Comparison of ENCODE assay signal across 8 cellular contexts in the genomic region with DNA sequence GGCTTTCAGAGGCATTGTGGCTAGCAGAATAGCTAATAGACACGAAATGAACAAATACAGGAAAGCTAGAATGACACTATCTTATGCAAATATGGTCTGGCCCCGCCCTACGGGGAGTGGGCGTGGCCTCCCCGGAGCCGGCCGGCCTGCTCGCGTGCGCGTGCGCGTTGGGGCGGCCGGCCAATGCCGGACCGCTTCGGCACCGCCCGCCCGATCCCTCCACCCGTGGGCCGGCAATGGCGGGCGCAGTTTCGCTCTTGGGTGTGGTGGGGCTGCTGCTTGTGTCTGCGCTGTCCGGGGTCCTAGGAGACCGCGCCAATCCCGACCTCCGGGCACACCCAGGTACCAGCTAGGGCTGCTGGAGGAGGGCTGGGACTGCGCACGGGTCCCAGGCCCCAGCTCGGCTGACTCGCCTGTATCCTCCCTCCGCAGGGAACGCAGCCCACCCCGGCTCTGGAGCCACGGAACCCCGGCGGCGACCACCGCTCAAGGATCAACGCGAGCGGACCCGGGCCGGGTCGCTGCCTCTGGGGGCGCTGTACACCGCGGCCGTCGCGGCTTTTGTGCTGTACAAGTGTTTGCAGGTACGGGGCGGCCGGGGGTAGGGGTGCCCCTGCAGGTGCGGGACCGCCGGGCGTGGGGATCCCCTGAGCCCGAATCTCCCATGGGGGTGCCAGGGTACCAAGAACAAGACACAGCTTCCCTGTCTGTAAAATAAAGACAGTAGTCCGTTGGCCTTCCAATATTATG. TPM values are rescaled to one million over a fixed set of nuclear protein-coding genes. Genes with fewer than 3 reads are reported as not detected.
DNase-seq lines count a peak whose midpoint lies in the region; ATAC-seq and TF ChIP-seq lines count a peak whose summit lies in the region.

A gene with protein sequence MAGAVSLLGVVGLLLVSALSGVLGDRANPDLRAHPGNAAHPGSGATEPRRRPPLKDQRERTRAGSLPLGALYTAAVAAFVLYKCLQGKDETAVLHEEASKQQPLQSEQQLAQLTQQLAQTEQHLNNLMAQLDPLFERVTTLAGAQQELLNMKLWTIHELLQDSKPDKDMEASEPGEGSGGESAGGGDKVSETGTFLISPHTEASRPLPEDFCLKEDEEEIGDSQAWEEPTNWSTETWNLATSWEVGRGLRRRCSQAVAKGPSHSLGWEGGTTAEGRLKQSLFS (plus strand): TSS at position 149 of the 750 bp plus-strand sequence. CDS start 88 bp downstream, at position 237.

- no peaks in the 10 kb centered on the region for H3K79me2 ChIP-seq in PC-9 (ENCODE audit: low read depth)

- H3K4ac ChIP-seq in IMR-90 (ENCODE audit: low read depth, low read length): peak within 1 kb of the TSS; percentile 92

- H3K79me1 ChIP-seq in IMR-90 (ENCODE audit: low read depth in 1 of 2, low read length in 2 of 2): peaks cover 19 to 43% of the 10 kb centered on the region in 2 experiments; a peak in 3 of 4 replicates

- H3K36me3 Mint-ChIP-seq in activated T-cell treated with anti-CD3 and anti-CD28 coated beads, Interleukin-2, amount 50 U/mL, for 24 hours (ENCODE audit: low read depth): peaks cover 47% of the 10 kb centered on the region

- POLR2A ChIA-PET in IMR-90 (lab: Charles Lee; ENCODE audit: unreplicated experiment): interaction anchor here (0.5 to 1.3 kb wide), 4 partner anchors 26 to 70 kb away, joined by 3 to 7 read pairs (median 6); no protein-coding TSS in a partner anchor
- POLR2A ChIA-PET in PC-9 (lab: Charles Lee; ENCODE audit: unreplicated experiment): interaction anchor here (0.5 to 1.9 kb wide), 4 partner anchors 74 to 1010 kb away, joined by 3 to 28 read pairs (median 8); a partner anchor contains a TSS

- H2BK15ac ChIP-seq in IMR-90 (ENCODE audit: low read depth, low read length): peak within 1 kb of the TSS; percentile 31; the same call in 2 of the 3 replicates

- peak within 1 kb of the TSS; percentile 87 for H2BK20ac ChIP-seq in IMR-90 (ENCODE audit: low read depth, low read length)

- intact Hi-C loops in IMR-90 (cut with micrococcal nuclease) (loop anchor here (1.0 to 10.0 kb wide), 5 partner anchors 34 to 174 kb away; a partner anchor contains a TSS), PC-9 (cut with micrococcal nuclease; ENCODE audit: unreplicated experiment) (loop anchor here (1.0 to 5.0 kb wide), 4 partner anchors 39 to 249 kb away; a partner anchor contains a TSS)

- peak within 1 kb of the TSS; percentile 90 for H2BK120ac ChIP-seq in IMR-90 (ENCODE audit: low read depth, low read length)

- peak within 1 kb of the TSS; percentile 57 for H2AK5ac ChIP-seq in IMR-90 (ENCODE audit: low read depth, low read length)

- peaks cover 7% of the 10 kb centered on the region for H3K4me1 ChIP-seq in IMR-90 (ENCODE audit: control insufficient read depth, insufficient read depth, low read length)
- peaks cover 19% of the 10 kb centered on the region for H3K4me1 ChIP-seq in PC-9 (replicated peaks; ENCODE audit: insufficient read depth)
- peaks cover 0 to 6% of the 10 kb centered on the region in 2 donors for H3K4me1 ChIP-seq in esophagus (ENCODE audit: control insufficient read depth in 2 of 2, insufficient read depth in 2 of 2, low read length in 1 of 2)
- H3K4me1 ChIP-seq in muscle layer of colon (ENCODE audit: insufficient read depth, low read length): peaks cover 33% of the 10 kb centered on the region

- H3K56ac ChIP-seq in IMR-90 (ENCODE audit: extremely low read depth, insufficient read depth, low read length): peak within 1 kb of the TSS; percentile 82

- in situ Hi-C loops in IMR-90 (cut with MboI; ENCODE audit: low sequenced_read_pairs): loop anchor here (10.0 kb wide), 1 partner anchor 154 kb away; no protein-coding TSS in a partner anchor

- H4K5ac ChIP-seq in IMR-90 (ENCODE audit: low read depth, low read length): peak within 1 kb of the TSS; percentile 87

- peak within 1 kb of the TSS; percentile 84 for H3K18ac ChIP-seq in IMR-90 (ENCODE audit: low read depth, low read length)

- dilution Hi-C loops in IMR-90 (cut with HindIII; ENCODE audit: low sequenced_read_pairs, unreplicated experiment): no loop called here

- BruUV-seq in IMR-90 (replicated peaks; lab: Mats Ljungman, UMichigan): no TSS peak
- BruUV-seq in PC-9 (replicated peaks; lab: Mats Ljungman, UMichigan): TSS peak; percentile 57

- CTCF ChIA-PET in IMR-90 (lab: Yijun Ruan, JAX) (interaction anchor here (0.5 to 3.1 kb wide), 12 partner anchors 10 to 327 kb away, joined by 3 to 19 read pairs (median 3); a partner anchor contains a TSS), PC-9 (lab: Charles Lee) (interaction anchor here (0.6 kb wide), 1 partner anchor 954 kb away, joined by 6 read pairs; no protein-coding TSS in a partner anchor)

- peak; percentile 57 for DNase-seq in DMS153 (lab: John Stamatoyannopoulos, UW)
- DNase-seq in IMR-90: peak; percentile 81
- peak; percentile 50 to 72 for DNase-seq in PC-9
- peak; percentile 91 for DNase-seq in activated T-cell treated with anti-CD3 and anti-CD28 coated beads, Interleukin-2, amount 50 U/mL, for 24 hours
- DNase-seq in stimulated activated CD8-positive, alpha-beta memory T cell treated with anti-CD3 and anti-CD28 coated beads, Interleukin-7, amount 100 ng/mL, for 4 hours (ENCODE audit: low read depth in 2 of 2): peak; percentile 58 to 77

- H4K20me1 ChIP-seq in IMR-90 (ENCODE audit: insufficient read depth, low read length) (peaks cover 3% of the 10 kb centered on the region; the same call in 1 of the 2 replicates), PC-9 (ENCODE audit: insufficient read depth) (no peaks in the 10 kb centered on the region)

- TF ChIP-seq CTCF in IMR-90 (conservative IDR thresholded peaks at IDR 0.05; ENCODE audit: low read depth, low read length): peak; percentile 55
- TF ChIP-seq CTCF in PC-9 (conservative IDR thresholded peaks at IDR 0.05): peak; percentile 56; the same call in 1 of the 2 replicates

- peaks cover 11% of the 10 kb centered on the region for H3K36me3 ChIP-seq in IMR-90 (ENCODE audit: control insufficient read depth, insufficient read depth, low read length)
- no peaks in the 10 kb centered on the region for H3K36me3 ChIP-seq in PC-9 (ENCODE audit: low read depth)
- peaks cover 5 to 6% of the 10 kb centered on the region in 2 donors for H3K36me3 ChIP-seq in esophagus (ENCODE audit: control insufficient read depth in 2 of 2, insufficient read depth in 2 of 2, low read length in 1 of 2)
- peaks cover 17% of the 10 kb centered on the region for H3K36me3 ChIP-seq in muscle layer of colon (ENCODE audit: insufficient read depth, low read length)

- H3K4me1 Mint-ChIP-seq in activated T-cell treated with anti-CD3 and anti-CD28 coated beads, Interleukin-2, amount 50 U/mL, for 24 hours (ENCODE audit: low read depth): peaks cover 74% of the 10 kb centered on the region

- peak within 1 kb of the TSS; percentile 89 for H4K91ac ChIP-seq in IMR-90 (ENCODE audit: insufficient read depth, low read depth, low read length)

- peak within 1 kb of the TSS; percentile 88 for H3K27ac ChIP-seq in IMR-90 (ENCODE audit: insufficient read depth, low read length)
- H3K27ac ChIP-seq in PC-9: peak within 1 kb of the TSS; percentile 94
- peak within 1 kb of the TSS; percentile 93 to 97 for H3K27ac ChIP-seq in esophagus (ENCODE audit: low read depth in 2 of 2, low read length in 1 of 2)
- peak within 1 kb of the TSS; percentile 92 for H3K27ac ChIP-seq in muscle layer of colon (ENCODE audit: low read depth, low read length)

- H3K9ac ChIP-seq in IMR-90 (ENCODE audit: low read depth, low read length) (peak within 1 kb of the TSS; percentile 85), muscle layer of colon (ENCODE audit: low read length) (peak within 1 kb of the TSS; percentile 99)

- H4K8ac ChIP-seq in IMR-90 (ENCODE audit: low read depth in 2 of 2, low read length in 2 of 2): peak within 1 kb of the TSS; percentile 14 to 93

- peak within 1 kb of the TSS; percentile 100 for H3K27ac Mint-ChIP-seq in activated T-cell treated with anti-CD3 and anti-CD28 coated beads, Interleukin-2, amount 50 U/mL, for 24 hours

- ATAC-seq in GM21526 (IDR thresholded peaks at IDR 0.05; ENCODE audit: low FRiP score, unreplicated experiment): peak; percentile 57
- peak; percentile 85 for ATAC-seq in IMR-90 (ENCODE audit: low read depth)

- H3K4me3 ChIP-seq in IMR-90 (ENCODE audit: insufficient read depth, low read depth, low read length) (peak within 1 kb of the TSS; percentile 78), PC-9 (peak within 1 kb of the TSS; percentile 72), esophagus (ENCODE audit: low read depth in 1 of 2, low read length in 2 of 2) (peak within 1 kb of the TSS; percentile 79 to 92), muscle layer of colon (ENCODE audit: low read depth in 1 of 2, low read length in 2 of 2) (peak within 1 kb of the TSS; percentile 92 to 93)

- H3K9me2 ChIP-seq in PC-9 (ENCODE audit: insufficient read depth): no peaks in the 10 kb centered on the region

- peak within 1 kb of the TSS; percentile 94 for H3K14ac ChIP-seq in IMR-90 (replicated peaks; ENCODE audit: low read depth, low read length)

- H2AFZ ChIP-seq in IMR-90 (replicated peaks; ENCODE audit: low read length, poor library complexity) (peak within 1 kb of the TSS; percentile 93), PC-9 (peak within 1 kb of the TSS; percentile 78)

- H2BK5ac ChIP-seq in IMR-90 (ENCODE audit: low read depth, low read length, poor library complexity, severe bottlenecking): peak within 1 kb of the TSS; percentile 93

- H3K23ac ChIP-seq in IMR-90 (ENCODE audit: low read depth, low read length): peak within 1 kb of the TSS; percentile 78

- H3F3A ChIP-seq in PC-9 (ENCODE audit: insufficient read depth, low read depth): peaks cover 22% of the 10 kb centered on the region; the same call in 1 of the 2 replicates

- H3K27me3 ChIP-seq in IMR-90 (ENCODE audit: control insufficient read depth, insufficient read depth, low read length) (no peaks in the 10 kb centered on the region), PC-9 (ENCODE audit: insufficient read depth, low read depth) (no peaks in the 10 kb centered on the region), esophagus (ENCODE audit: control insufficient read depth in 1 of 2, insufficient read depth in 2 of 2, low read length in 2 of 2) (no peaks in the 10 kb centered on the region), muscle layer of colon (ENCODE audit: control insufficient read depth in 1 of 2, insufficient read depth in 2 of 2, low read length in 2 of 2) (no peaks in the 10 kb centered on the region)

- H3K4me3 Mint-ChIP-seq in activated T-cell treated with anti-CD3 and anti-CD28 coated beads, Interleukin-2, amount 50 U/mL, for 24 hours: peak within 1 kb of the TSS; percentile 86

- TF ChIP-seq POLR2A in IMR-90 (IDR thresholded peaks at IDR 0.05; ENCODE audit: low read depth, low read length): peak; percentile 89

- no peaks in the 10 kb centered on the region for H3K9me3 Mint-ChIP-seq in activated T-cell treated with anti-CD3 and anti-CD28 coated beads, Interleukin-2, amount 50 U/mL, for 24 hours

- H2AK9ac ChIP-seq in IMR-90 (replicated peaks; ENCODE audit: low read depth, low read length, poor library complexity): peak within 1 kb of the TSS; percentile 92

- WGBS in IMR-90 (ENCODE audit: extremely low coverage in 2 of 2, insufficient read length in 1 of 2), 2 experiments: 0% methylated on average over 29 of the region's 65 CpGs; no CpG with 5 or more reads in 1 of the 2 experiments
- WGBS in esophagus, 2 donors: 0% methylated on average over 56 to 65 of the region's 65 CpGs

- peaks cover 3% of the 10 kb centered on the region for H3K27me3 Mint-ChIP-seq in activated T-cell treated with anti-CD3 and anti-CD28 coated beads, Interleukin-2, amount 50 U/mL, for 24 hours

- H3K4me2 ChIP-seq in IMR-90 (ENCODE audit: low read depth, low read length) (peak within 1 kb of the TSS; percentile 70), PC-9 (peak within 1 kb of the TSS; percentile 80)

- peaks cover 2% of the 10 kb centered on the region; the same call in 1 of the 2 replicates for H3K9me1 ChIP-seq in IMR-90 (ENCODE audit: insufficient read depth, low read length)

- TF ChIP-seq RAD21 in IMR-90 (IDR thresholded peaks at IDR 0.05; ENCODE audit: low read length): peak; percentile 46; the same call in 1 of the 2 replicates

- H3K9me3 ChIP-seq in IMR-90 (ENCODE audit: control insufficient read depth, insufficient read depth, low read length): no peaks in the 10 kb centered on the region
- no peaks in the 10 kb centered on the region for H3K9me3 ChIP-seq in PC-9 (ENCODE audit: insufficient read depth, low read depth)
- H3K9me3 ChIP-seq in esophagus (ENCODE audit: control insufficient read depth in 2 of 2, insufficient read depth in 1 of 2, low read depth in 1 of 2, low read length in 1 of 2): no peaks in the 10 kb centered on the region
- H3K9me3 ChIP-seq in muscle layer of colon (ENCODE audit: low read length): no peaks in the 10 kb centered on the region

RNA-seq across cellular contexts. Expression of the gene that starts here (rescaled TPM):
- total RNA-seq in IMR-90 (2012; rRNA removed): 6.8 and 10.0 TPM in 2 replicates
- 21.1 and 24.4 TPM in 2 replicates for polyA plus RNA-seq in IMR-90 (2012; rRNA removed)
- 15.4 and 21.2 TPM in 2 replicates for polyA plus RNA-seq in IMR-90 (2012; cell fraction: cytosol; rRNA removed)
- polyA plus RNA-seq in IMR-90 (2012; cell fraction: nucleus; rRNA removed; ENCODE audit: low replicate concordance): 17.3 and 33.3 TPM in 2 replicates
- total RNA-seq in PC-9 (2021): 6.9 and 10.5 TPM in 2 replicates
- polyA plus RNA-seq in esophagus: 10 to 100 TPM; 17.3 to 21.1 TPM

Comparison
In these comparisons a context has a peak if more than half of its experiments do, and no peak if none do; other contexts are left out.
1. Peak in every context shown above with its lines: DNase-seq, ATAC-seq, H3K4me3 ChIP-seq and H3K27ac ChIP-seq.